Comparison of ENCODE assay signal across 17 cellular contexts in genomic region chr20:3447321-3447720, GRCh38.
"Had no signal": no experiment of that assay in that cellular context is flagged by ENCODE, and none has a peak within 500 bp of the region (broad histone marks: within the 10 kb centered on the region; RNA-seq: fewer than 3 reads in every experiment).

No MANE protein-coding gene starts in this region.

- H3K27me3 ChIP-seq: brain microvascular endothelial cell, gastrocnemius medialis, thyroid gland had no signal

- H3K9me3 Mint-ChIP-seq: activated CD4-positive, alpha-beta T cell treated with anti-CD3 and anti-CD28 coated beads, Interleukin-2, amount 10 ng/mL, durations not matched to agents 7 days and 5 days; activated naive CD4-positive, alpha-beta T cell treated with anti-CD3 and anti-CD28 coated beads for 36 hours; activated T-cell treated with anti-CD3 and anti-CD28 coated beads, Interleukin-2, amount 50 U/mL, for 4 hours; central memory CD8-positive, alpha-beta T cell; immature natural killer cell; stimulated activated naive B cell treated with anti-CD40 and anti-IgM and Interleukin-4, amounts not matched to agents 10 μg/mL and 1 μg/mL and 100 μg/mL, for 72 hours had no signal

- H3K36me3 ChIP-seq: brain microvascular endothelial cell, gastrocnemius medialis, thyroid gland had no signal

- H3K27ac ChIP-seq: brain microvascular endothelial cell, gastrocnemius medialis, thyroid gland had no signal

- H3K27ac Mint-ChIP-seq: activated CD4-positive, alpha-beta T cell treated with anti-CD3 and anti-CD28 coated beads, Interleukin-2, amount 10 ng/mL, durations not matched to agents 7 days and 5 days; activated CD8-positive, alpha-beta T cell treated with anti-CD3 and anti-CD28 coated beads, Interleukin-2, amount 10 ng/mL, durations not matched to agents 7 days and 5 days; activated naive CD4-positive, alpha-beta T cell treated with anti-CD3 and anti-CD28 coated beads for 36 hours; stimulated activated naive B cell treated with anti-CD40 and anti-IgM and Interleukin-4, amounts not matched to agents 10 μg/mL and 1 μg/mL and 100 μg/mL, for 72 hours had no signal

- H3K9me3 ChIP-seq: gastrocnemius medialis, thyroid gland had no signal

- H3K4me1 Mint-ChIP-seq: activated CD4-positive, alpha-beta T cell treated with anti-CD3 and anti-CD28 coated beads, Interleukin-2, amount 10 ng/mL, durations not matched to agents 7 days and 5 days; central memory CD8-positive, alpha-beta T cell; immature natural killer cell; stimulated activated naive B cell treated with anti-CD40 and anti-IgM and Interleukin-4, amounts not matched to agents 10 μg/mL and 1 μg/mL and 100 μg/mL, for 72 hours had no signal

- H3K4me3 Mint-ChIP-seq: activated CD4-positive, alpha-beta T cell treated with anti-CD3 and anti-CD28 coated beads, Interleukin-2, amount 10 ng/mL, durations not matched to agents 7 days and 5 days; activated CD8-positive, alpha-beta T cell treated with anti-CD3 and anti-CD28 coated beads, Interleukin-2, amount 10 ng/mL, durations not matched to agents 7 days and 5 days; activated naive CD4-positive, alpha-beta T cell treated with anti-CD3 and anti-CD28 coated beads for 36 hours; activated T-cell treated with anti-CD3 and anti-CD28 coated beads, Interleukin-2, amount 50 U/mL, for 4 hours; central memory CD8-positive, alpha-beta T cell; immature natural killer cell; stimulated activated naive B cell treated with anti-CD40 and anti-IgM and Interleukin-4, amounts not matched to agents 10 μg/mL and 1 μg/mL and 100 μg/mL, for 72 hours had no signal

- DNase-seq: activated CD4-positive, alpha-beta T cell treated with anti-CD3 and anti-CD28 coated beads, Interleukin-2, amount 10 ng/mL, durations not matched to agents 7 days and 5 days; activated CD8-positive, alpha-beta memory T cell treated with anti-CD3 and anti-CD28 coated beads, Interleukin-2, amount 50 U/mL, for 4 hours; activated CD8-positive, alpha-beta T cell treated with anti-CD3 and anti-CD28 coated beads, Interleukin-2, amount 10 ng/mL, durations not matched to agents 7 days and 5 days; activated naive CD4-positive, alpha-beta T cell treated with anti-CD3 and anti-CD28 coated beads for 36 hours; activated T-cell treated with anti-CD3 and anti-CD28 coated beads, Interleukin-2, amount 50 U/mL, for 4 hours; aorta; brain microvascular endothelial cell; cortex of kidney; effector CD4-positive, alpha-beta T cell; gastrocnemius medialis; head of caudate nucleus; immature natural killer cell; left ventricle myocardium superior; retina; stimulated activated naive B cell treated with anti-CD40 and anti-IgM and Interleukin-4, amounts not matched to agents 10 μg/mL and 1 μg/mL and 100 μg/mL, for 72 hours; thyroid gland had no signal

- H3K4me1 ChIP-seq: thyroid gland had no signal

- H3K4me3 ChIP-seq: gastrocnemius medialis, thyroid gland had no signal

- H3K36me3 Mint-ChIP-seq: immature natural killer cell; stimulated activated naive B cell treated with anti-CD40 and anti-IgM and Interleukin-4, amounts not matched to agents 10 μg/mL and 1 μg/mL and 100 μg/mL, for 72 hours had no signal
